ENCODE assay signal across 11 cellular contexts in the genomic region with DNA sequence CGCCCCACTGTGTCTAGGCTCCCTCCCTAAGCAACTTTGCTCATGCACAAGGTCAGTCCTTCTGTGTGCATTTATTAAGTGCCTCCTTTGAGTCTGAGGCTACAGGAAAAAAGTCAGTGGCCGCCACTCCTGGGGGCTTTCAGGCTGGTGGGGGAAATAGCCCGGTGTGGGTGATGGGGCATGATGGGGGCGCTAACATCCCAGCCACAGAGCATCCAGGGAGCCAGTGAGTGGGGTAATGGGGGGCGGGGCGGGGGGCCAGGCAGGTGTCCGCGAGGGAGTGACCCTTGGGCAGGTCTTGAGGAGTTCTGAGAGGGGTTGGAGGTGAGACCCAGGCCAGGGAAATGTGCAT. TPM values are rescaled to one million over a fixed set of nuclear protein-coding genes. Genes with fewer than 3 reads are reported as not detected.
DNase-seq lines count a peak whose midpoint lies in the region; ATAC-seq and TF ChIP-seq lines count a peak whose summit lies in the region.
"Had no signal": no experiment of that assay in that cellular context is flagged by ENCODE, and none has a peak within 500 bp of the region (broad histone marks: within the 10 kb centered on the region; RNA-seq: fewer than 3 reads in every experiment).

No MANE protein-coding gene starts in this region.

- no peaks in the 10 kb centered on the region for H3K9me3 Mint-ChIP-seq in activated naive CD4-positive, alpha-beta T cell treated with anti-CD3 and anti-CD28 coated beads, Interleukin-2, amount 50 U/mL, for 24 hours
- H3K9me3 Mint-ChIP-seq in activated naive CD4-positive, alpha-beta T cell treated with anti-CD3 and anti-CD28 coated beads, Interleukin-2, amount 50 U/mL, for 72 hours, result no peaks in the 10 kb centered on the region

- peak overlapping the region; percentile 81 for H3K4me3 Mint-ChIP-seq in activated naive CD4-positive, alpha-beta T cell treated with anti-CD3 and anti-CD28 coated beads, Interleukin-2, amount 50 U/mL, for 24 hours

- H3K9me3 ChIP-seq in mesenchymal stem cell (ENCODE audit: control insufficient read depth, low read length) (no peaks in the 10 kb centered on the region), suprapubic skin (no peaks in the 10 kb centered on the region)
- H3K9me3 ChIP-seq: gastroesophageal sphincter had no signal

- H3K27ac ChIP-seq in mesenchymal stem cell (ENCODE audit: low read length, poor library complexity, severe bottlenecking) (no peak overlapping the region), suprapubic skin (no peak overlapping the region)

- H3K23ac ChIP-seq in mesenchymal stem cell (ENCODE audit: low read length in 2 of 2), result no peak overlapping the region

- H2AFZ ChIP-seq in mesenchymal stem cell (ENCODE audit: low read depth, low read length), result peak overlapping the region; percentile 92

- no peak overlapping the region for H3K4me2 ChIP-seq in mesenchymal stem cell (ENCODE audit: low read length, poor library complexity, severe bottlenecking)

- no peak overlapping the region for H2BK15ac ChIP-seq in mesenchymal stem cell (ENCODE audit: low read depth, poor library complexity, severe bottlenecking)

- peak overlapping the region; percentile 88 for H3K27ac Mint-ChIP-seq in activated naive CD4-positive, alpha-beta T cell treated with anti-CD3 and anti-CD28 coated beads, Interleukin-2, amount 50 U/mL, for 24 hours
- peak overlapping the region; percentile 46 to 62 for H3K27ac Mint-ChIP-seq in activated naive CD4-positive, alpha-beta T cell treated with anti-CD3 and anti-CD28 coated beads, Interleukin-2, amount 50 U/mL, for 72 hours

- H3K14ac ChIP-seq in mesenchymal stem cell (ENCODE audit: low read length in 2 of 2), result no peak overlapping the region

- TF ChIP-seq POLR2A in suprapubic skin (IDR thresholded peaks at IDR 0.05), result no peak

- no peak overlapping the region for H2AK5ac ChIP-seq in mesenchymal stem cell (ENCODE audit: low read length, severe bottlenecking)

- peak overlapping the region; percentile 95 for H4K8ac ChIP-seq in mesenchymal stem cell (ENCODE audit: low read length)

- H3K4me1 ChIP-seq in mesenchymal stem cell (ENCODE audit: control insufficient read depth, insufficient read depth, low read depth, low read length) (peaks cover 21% of the 10 kb centered on the region), suprapubic skin (peaks cover 15% of the 10 kb centered on the region)

- no peaks in the 10 kb centered on the region for H3K27me3 Mint-ChIP-seq in activated naive CD4-positive, alpha-beta T cell treated with anti-CD3 and anti-CD28 coated beads, Interleukin-2, amount 50 U/mL, for 24 hours

- no peak overlapping the region for H2BK5ac ChIP-seq in mesenchymal stem cell (ENCODE audit: low read depth, low read length, poor library complexity, severe bottlenecking)

- no peak for ATAC-seq in activated naive CD4-positive, alpha-beta T cell treated with anti-CD3 and anti-CD28 coated beads, Interleukin-2, amount 50 U/mL, for 72 hours
- ATAC-seq in GM19397 (IDR thresholded peaks at IDR 0.05; ENCODE audit: unreplicated experiment), result no peak

- no peak overlapping the region for H2BK120ac ChIP-seq in mesenchymal stem cell (ENCODE audit: low read depth, low read length)

- peaks cover 30% of the 10 kb centered on the region for H3K4me1 Mint-ChIP-seq in activated naive CD4-positive, alpha-beta T cell treated with anti-CD3 and anti-CD28 coated beads, Interleukin-2, amount 50 U/mL, for 24 hours

- TF ChIP-seq CTCF in suprapubic skin (IDR thresholded peaks at IDR 0.05), result no peak

- H3K4me3 ChIP-seq in mesenchymal stem cell (ENCODE audit: insufficient read depth in 1 of 2, low read depth in 1 of 2, low read length in 2 of 2), result peak overlapping the region in 1 of 2 experiments; percentile 71
- H3K4me3 ChIP-seq in suprapubic skin, result peak overlapping the region; percentile 20

- TF ChIP-seq EP300 in suprapubic skin (IDR thresholded peaks at IDR 0.05), result no peak

- H3K4ac ChIP-seq in mesenchymal stem cell (ENCODE audit: low read depth in 1 of 2, low read length in 2 of 2), result peak overlapping the region in 1 of 2 experiments; percentile 49

- H3K36me3 ChIP-seq in mesenchymal stem cell (ENCODE audit: control insufficient read depth in 1 of 2, insufficient read depth in 2 of 2, low read depth in 1 of 2, low read length in 2 of 2) (no peaks in the 10 kb centered on the region), suprapubic skin (no peaks in the 10 kb centered on the region)
- H3K36me3 ChIP-seq: gastroesophageal sphincter had no signal

- no peaks in the 10 kb centered on the region for H3K79me1 ChIP-seq in mesenchymal stem cell (replicated peaks; ENCODE audit: low read length, poor library complexity, severe bottlenecking)

- WGBS in mesenchymal stem cell, result 78% methylated on average over 8 of the region's 8 CpGs
- WGBS in suprapubic skin, result 78% methylated on average over 8 of the region's 8 CpGs

- H2BK12ac ChIP-seq in mesenchymal stem cell (ENCODE audit: low read length in 2 of 2), result peak overlapping the region in 1 of 2 experiments; percentile 45

- H3K36me3 Mint-ChIP-seq in activated naive CD4-positive, alpha-beta T cell treated with anti-CD3 and anti-CD28 coated beads, Interleukin-2, amount 50 U/mL, for 24 hours, result no peaks in the 10 kb centered on the region
- H3K36me3 Mint-ChIP-seq in activated naive CD4-positive, alpha-beta T cell treated with anti-CD3 and anti-CD28 coated beads, Interleukin-2, amount 50 U/mL, for 72 hours, result no peaks in the 10 kb centered on the region

- H3K27me3 ChIP-seq in mesenchymal stem cell (ENCODE audit: control insufficient read depth in 1 of 2, insufficient read depth in 1 of 2, low read length in 2 of 2), result no peaks in the 10 kb centered on the region
- H3K27me3 ChIP-seq in suprapubic skin, result no peaks in the 10 kb centered on the region
- H3K27me3 ChIP-seq: gastroesophageal sphincter had no signal

- in situ Hi-C loops in ACHN (cut with HindIII; ENCODE audit: low pct_ligation_motif_present, low pct_unique_long_range_greater_than_20kb, low sequenced_read_pairs), result no loop called here

- H3K9ac ChIP-seq in mesenchymal stem cell (ENCODE audit: low read length), result peak overlapping the region; percentile 70

- peak overlapping the region in 1 of 2 experiments; percentile 90 for H3K18ac ChIP-seq in mesenchymal stem cell (ENCODE audit: low read depth in 1 of 2, low read length in 2 of 2)

- DNase-seq in activated naive CD4-positive, alpha-beta T cell treated with Interleukin-2 at 50 U/mL for 16 hours, result no peak
- no peak for DNase-seq in activated naive CD4-positive, alpha-beta T cell treated with anti-CD3 and anti-CD28 coated beads, Interleukin-2, amount 50 U/mL, for 72 hours (ENCODE audit: low spot score in 2 of 2)
- no peak for DNase-seq in mesenchymal stem cell
- DNase-seq in suprapubic skin (ENCODE audit: low spot score in 2 of 2), result peak in 1 of 2 donors; percentile 65
- no peak for DNase-seq in ACHN
- no peak for DNase-seq in RKO (ENCODE audit: low spot score)

- H4K91ac ChIP-seq in mesenchymal stem cell (ENCODE audit: low read length), result peak overlapping the region; percentile 94

RNA-seq across cellular contexts. Expression of a gene that starts 10.0 kb away (rescaled TPM):
- 100 to 1,000 TPM in 1 of 2 donors, 10 to 100 TPM in 1; 93.1 to 123 TPM for total RNA-seq in activated naive CD4-positive, alpha-beta T cell treated with anti-CD3 and anti-CD28 coated beads, Interleukin-2, amount 50 U/mL, for 72 hours
- 57.6 TPM for polyA plus RNA-seq in mesenchymal stem cell (2013, experiment 1 of 2)
- polyA plus RNA-seq in mesenchymal stem cell (2013, experiment 2 of 2), result 57.2 TPM
- 10 to 100 TPM; 47.8 to 85.4 (median 76.8) TPM for total RNA-seq in suprapubic skin

RNA-seq across cellular contexts. Expression of a gene that starts 28.6 kb away (rescaled TPM):
- 10 to 100 TPM; 21.2 to 26.8 TPM for total RNA-seq in activated naive CD4-positive, alpha-beta T cell treated with anti-CD3 and anti-CD28 coated beads, Interleukin-2, amount 50 U/mL, for 72 hours
- polyA plus RNA-seq in mesenchymal stem cell (2013, experiment 1 of 2), result 6.2 TPM
- 6.0 TPM for polyA plus RNA-seq in mesenchymal stem cell (2013, experiment 2 of 2)
- 10 to 100 TPM; 69.5 to 82.2 (median 76.0) TPM for total RNA-seq in suprapubic skin

RNA-seq across cellular contexts. Expression of a gene that starts 36.1 kb away (rescaled TPM):
- 10 to 100 TPM in 1 of 2 donors, 1 to 10 TPM in 1; 2.8 to 29.9 TPM for total RNA-seq in activated naive CD4-positive, alpha-beta T cell treated with anti-CD3 and anti-CD28 coated beads, Interleukin-2, amount 50 U/mL, for 72 hours
- polyA plus RNA-seq in mesenchymal stem cell (2013, experiment 1 of 2), result 16.6 TPM
- polyA plus RNA-seq in mesenchymal stem cell (2013, experiment 2 of 2), result 15.1 TPM
- total RNA-seq in suprapubic skin, result 10 to 100 TPM; 20.1 to 38.3 (median 27.3) TPM

RNA-seq across cellular contexts. Expression of a gene that starts 43.9 kb away (rescaled TPM):
- under 1 TPM; 0.61 to 0.76 TPM for total RNA-seq in activated naive CD4-positive, alpha-beta T cell treated with anti-CD3 and anti-CD28 coated beads, Interleukin-2, amount 50 U/mL, for 72 hours
- 0.26 TPM for polyA plus RNA-seq in mesenchymal stem cell (2013, experiment 1 of 2)
- 0.21 TPM for polyA plus RNA-seq in mesenchymal stem cell (2013, experiment 2 of 2)
- 10 to 100 TPM; 42.2 to 64.9 (median 61.1) TPM for total RNA-seq in suprapubic skin

RNA-seq across cellular contexts. Expression of a gene that starts 47.3 kb away (rescaled TPM):
- not detected for total RNA-seq in activated naive CD4-positive, alpha-beta T cell treated with anti-CD3 and anti-CD28 coated beads, Interleukin-2, amount 50 U/mL, for 72 hours
- not detected for polyA plus RNA-seq in mesenchymal stem cell (2013, experiment 1 of 2)
- polyA plus RNA-seq in mesenchymal stem cell (2013, experiment 2 of 2), result not detected
- total RNA-seq in suprapubic skin, result not detected
- total RNA-seq: gastroesophageal sphincter, right cardiac atrium, subcutaneous adipose tissue had no signal
- polyA plus RNA-seq: right cardiac atrium had no signal
